In genomic region chr3:114319453-114319852, GRCh38 we compare ENCODE assay signal across 10 cellular contexts. TPM values are rescaled to one million over a fixed set of nuclear protein-coding genes. Genes with fewer than 3 reads are reported as not detected.
A peak's percentile ranks its signal among the peaks of the same experiment; 100 is the strongest.
DNase-seq lines count a peak whose midpoint lies in the region; ATAC-seq and TF ChIP-seq lines count a peak whose summit lies in the region.
"Had no signal": no experiment of that assay in that cellular context is flagged by ENCODE, and none has a peak within 500 bp of the region (broad histone marks: within the 10 kb centered on the region; RNA-seq: fewer than 3 reads in every experiment).

No MANE protein-coding gene starts in this region.

- no peak for TF ChIP-seq EP300 in transverse colon (IDR thresholded peaks at IDR 0.05; ENCODE audit: low read depth)

- no peak for TF ChIP-seq POLR2A in transverse colon (IDR thresholded peaks at IDR 0.05)

- H3K27ac ChIP-seq in transverse colon, result no peak overlapping the region
- H3K27ac ChIP-seq: KMS-11 had no signal

- in situ Hi-C loops in transverse colon (cut with MboI; ENCODE audit: low pct_ligation_motif_present in 1 of 4, low pct_unique_long_range_greater_than_20kb in 1 of 4, low sequenced_read_pairs in 3 of 4), result no loop called here

- WGBS in transverse colon (ENCODE audit: low coverage in 1 of 2), 2 donors, result 79 to 88% methylated on average over 3 to 4 of the region's 4 CpGs

- H3K36me3 ChIP-seq in transverse colon, result no peaks in the 10 kb centered on the region

- H3K9me3 ChIP-seq in transverse colon, result no peaks in the 10 kb centered on the region

- H3K27me3 ChIP-seq in transverse colon, result no peaks in the 10 kb centered on the region

- intact Hi-C loops in transverse colon (cut with DNase I; ENCODE audit: low total_unique reads), result no loop called here

- peaks cover 0 to 9% (median 0%) of the 10 kb centered on the region in 4 donors for H3K4me1 ChIP-seq in transverse colon

- ATAC-seq in HG03280 (IDR thresholded peaks at IDR 0.05; ENCODE audit: unreplicated experiment) (no peak), GM21360 (IDR thresholded peaks at IDR 0.05; ENCODE audit: unreplicated experiment) (no peak)

- H3K4me3 ChIP-seq in AG09309 (ENCODE audit: control insufficient read depth, low read depth, low read length) (no peak overlapping the region), HFF-Myc (replicated peaks; ENCODE audit: low read depth, low read length) (no peak overlapping the region), transverse colon (no peak overlapping the region)

- peak; percentile 7 for DNase-seq in AG09309 (ENCODE audit: low read depth)
- DNase-seq in HFF-Myc (ENCODE audit: extremely low read depth, low read depth), result peak; percentile 51
- peak; percentile 19 for DNase-seq in NCI-H774 (lab: John Stamatoyannopoulos, UW)
- peak; percentile 42 for DNase-seq in fibroblast of peridontal ligament (ENCODE audit: extremely low read depth)
- DNase-seq in activated naive CD4-positive, alpha-beta T cell treated with Interleukin-2 at 50 U/mL for 16 hours, result no peak
- DNase-seq in transverse colon, result no peak
- DNase-seq: activated B cell treated with CpG ODN at 0.5 μM for 24 hours had no signal

- no peak for TF ChIP-seq CTCF in AG09309 (IDR thresholded peaks at IDR 0.05; ENCODE audit: control insufficient read depth, insufficient read depth, low read depth, low read length, missing control alignments)
- no peak for TF ChIP-seq CTCF in HFF-Myc (IDR thresholded peaks at IDR 0.05; ENCODE audit: low read depth, low read length, missing control alignments)
- TF ChIP-seq CTCF in transverse colon (IDR thresholded peaks at IDR 0.05), result no peak

RNA-seq across cellular contexts. Expression of gene TIGIT, which starts 25.6 kb away (rescaled TPM):
- total RNA-seq in transverse colon, result 1 to 10 TPM in 3 of 4 donors, not detected in 1; 1.2 to 5.6 (median 5.4) TPM

Comparison
In these comparisons a context has a peak if more than half of its experiments do, and no peak if none do; other contexts are left out.
1. DNase-seq: peak in AG09309 (single experiment), HFF-Myc (single experiment), NCI-H774 (single experiment) and fibroblast of peridontal ligament (single experiment); none in activated naive CD4-positive, alpha-beta T cell treated with Interleukin-2 at 50 U/mL for 16 hours (single experiment) and transverse colon (single experiment).